Comparison of ENCODE assay signal across 9 cellular contexts in genomic region chr19:14515501-14516047, GRCh38. TPM values are rescaled to one million over a fixed set of nuclear protein-coding genes. Genes with fewer than 3 reads are reported as not detected.
DNase-seq lines count a peak whose midpoint lies in the region; ATAC-seq, FAIRE-seq and TF ChIP-seq lines count a peak whose summit lies in the region.
"Had no signal": no experiment of that assay in that cellular context is flagged by ENCODE, and none has a peak within 500 bp of the region (broad histone marks: within the 10 kb centered on the region; RNA-seq: fewer than 3 reads in every experiment).

No MANE protein-coding gene starts in this region.

- no peak for TF ChIP-seq EP300 in tibial nerve (IDR thresholded peaks at IDR 0.05)

- H3K9me3 Mint-ChIP-seq in activated naive CD4-positive, alpha-beta T cell treated with anti-CD3 and anti-CD28 coated beads for 36 hours: no peaks in the 10 kb centered on the region

- H3K4me3 Mint-ChIP-seq in activated naive CD4-positive, alpha-beta T cell treated with anti-CD3 and anti-CD28 coated beads for 36 hours: peak overlapping the region; percentile 89

- BruUV-seq in mammary epithelial cell (replicated peaks; lab: Mats Ljungman, UMichigan): no TSS peak

- H2BK15ac ChIP-seq in mesenchymal stem cell (ENCODE audit: low read depth, poor library complexity, severe bottlenecking): no peak overlapping the region

- H4K8ac ChIP-seq in mesenchymal stem cell (ENCODE audit: low read length): no peak overlapping the region

- H3K4me1 ChIP-seq in mammary epithelial cell (ENCODE audit: insufficient read depth, low read length): peaks cover 46% of the 10 kb centered on the region
- peaks cover 35% of the 10 kb centered on the region for H3K4me1 ChIP-seq in mesenchymal stem cell (ENCODE audit: control insufficient read depth, insufficient read depth, low read depth, low read length)
- H3K4me1 ChIP-seq in tibial nerve: peaks cover 2 to 53% (median 35%) of the 10 kb centered on the region in 4 donors

- no peak overlapping the region for H4K91ac ChIP-seq in mesenchymal stem cell (ENCODE audit: low read length)

- H3K9ac ChIP-seq in mammary epithelial cell (ENCODE audit: insufficient read depth, low read length): peak overlapping the region; percentile 95
- H3K9ac ChIP-seq in mesenchymal stem cell (ENCODE audit: low read length): peak overlapping the region; percentile 98

- peaks cover 6% of the 10 kb centered on the region for H4K20me1 ChIP-seq in mammary epithelial cell (ENCODE audit: insufficient read depth, low read length)

- H2BK5ac ChIP-seq in mesenchymal stem cell (ENCODE audit: low read depth, low read length, poor library complexity, severe bottlenecking): no peak overlapping the region

- dilution Hi-C loops in mammary epithelial cell (cut with HindIII; ENCODE audit: low sequenced_read_pairs): no loop called here

- H3K79me2 ChIP-seq in mammary epithelial cell (ENCODE audit: insufficient read depth, low read length): peaks cover 45% of the 10 kb centered on the region

- peak overlapping the region; percentile 83 for H3K27ac Mint-ChIP-seq in activated naive CD4-positive, alpha-beta T cell treated with anti-CD3 and anti-CD28 coated beads for 36 hours

- TF ChIP-seq CTCF in mammary epithelial cell (conservative IDR thresholded peaks at IDR 0.05 in 1 of 2, IDR thresholded peaks at IDR 0.05 in 1 of 2; ENCODE audit: extremely low read depth in 1 of 2, insufficient read depth in 1 of 2, low read depth in 1 of 2, low read length in 2 of 2) (no peak), tibial nerve (IDR thresholded peaks at IDR 0.05) (no peak), D721Med (IDR thresholded peaks at IDR 0.05; ENCODE audit: insufficient read depth, missing control alignments) (no peak)

- TF ChIP-seq POLR2A in tibial nerve (IDR thresholded peaks at IDR 0.05): no peak

- peaks cover 36% of the 10 kb centered on the region for H3K36me3 Mint-ChIP-seq in activated naive CD4-positive, alpha-beta T cell treated with anti-CD3 and anti-CD28 coated beads for 36 hours (ENCODE audit: low read depth)

- in situ Hi-C loops in mammary epithelial cell (cut with MboI; ENCODE audit: low sequenced_read_pairs in 2 of 2): no loop called here

- CTCF ChIA-PET in activated naive CD4-positive, alpha-beta T cell treated with anti-CD3 and anti-CD28 coated beads for 36 hours (lab: Charles Lee): interaction anchor here (0.6 to 1.2 kb wide), 4 partner anchors 10 to 37 kb away, joined by 3 to 5 read pairs (median 4); no protein-coding TSS in a partner anchor
- CTCF ChIA-PET in mammary epithelial cell (lab: Charles Lee; ENCODE audit: low non-redundant PET): interaction anchor here (0.6 kb wide), 1 partner anchor 19 kb away, joined by 4 read pairs; the partner anchor contains the start of gene GIPC1

- peak overlapping the region; percentile 81 to 94 (median 81) for H3K4me3 ChIP-seq in mammary epithelial cell (replicated peaks in 1 of 3; ENCODE audit: insufficient read depth in 1 of 3, low read depth in 2 of 3, low read length in 3 of 3)
- peak overlapping the region in 1 of 2 experiments; percentile 99 for H3K4me3 ChIP-seq in mesenchymal stem cell (ENCODE audit: insufficient read depth in 1 of 2, low read depth in 1 of 2, low read length in 2 of 2)
- peak overlapping the region in 3 of 4 donors; percentile 3 to 95 (median 89) for H3K4me3 ChIP-seq in tibial nerve

- H3K14ac ChIP-seq in mesenchymal stem cell (ENCODE audit: low read length in 2 of 2): no peak overlapping the region

- H3K18ac ChIP-seq in mesenchymal stem cell (ENCODE audit: low read depth in 1 of 2, low read length in 2 of 2): no peak overlapping the region

- H3K9me3 ChIP-seq in mammary epithelial cell (replicated peaks; ENCODE audit: insufficient read depth, low read length) (no peaks in the 10 kb centered on the region), mesenchymal stem cell (ENCODE audit: control insufficient read depth, low read length) (no peaks in the 10 kb centered on the region), tibial nerve (no peaks in the 10 kb centered on the region)

- intact Hi-C loops in activated naive CD4-positive, alpha-beta T cell treated with anti-CD3 and anti-CD28 coated beads for 36 hours (cut with micrococcal nuclease): loop anchor here (5.0 kb wide), 1 partner anchor 172 kb away; no protein-coding TSS in a partner anchor
- intact Hi-C loops in mammary epithelial cell (cut with micrococcal nuclease): loop anchor here (1.0 to 5.0 kb wide), 4 partner anchors 19 to 97 kb away; partner anchors contain the start of genes DDX39A and GIPC1

- H2BK120ac ChIP-seq in mesenchymal stem cell (ENCODE audit: low read depth, low read length): no peak overlapping the region

- H2AK5ac ChIP-seq in mesenchymal stem cell (ENCODE audit: low read length, severe bottlenecking): no peak overlapping the region

- H3K4ac ChIP-seq in mesenchymal stem cell (ENCODE audit: low read depth in 1 of 2, low read length in 2 of 2): no peak overlapping the region

- H2AFZ ChIP-seq in mammary epithelial cell (ENCODE audit: low read depth, low read length) (no peak overlapping the region), mesenchymal stem cell (ENCODE audit: low read depth, low read length) (no peak overlapping the region)

- peaks cover 7% of the 10 kb centered on the region for H3K79me1 ChIP-seq in mesenchymal stem cell (replicated peaks; ENCODE audit: low read length, poor library complexity, severe bottlenecking)

- no peak for DNase-seq in activated naive CD4-positive, alpha-beta T cell treated with anti-CD3 and anti-CD28 coated beads for 36 hours
- no peak for DNase-seq in activated naive CD4-positive, alpha-beta T cell (lab: John Stamatoyannopoulos, UW)
- DNase-seq in mammary epithelial cell (no peak), mesenchymal stem cell (no peak), tibial nerve (ENCODE audit: low spot score in 2 of 2) (no peak), GM03348 (ENCODE audit: low spot score) (no peak), D721Med (ENCODE audit: insufficient read length, low spot score) (no peak)

- H3K27me3 Mint-ChIP-seq in activated naive CD4-positive, alpha-beta T cell treated with anti-CD3 and anti-CD28 coated beads for 36 hours (ENCODE audit: low read depth): no peaks in the 10 kb centered on the region

- peaks cover 56% of the 10 kb centered on the region for H3K4me1 Mint-ChIP-seq in activated naive CD4-positive, alpha-beta T cell treated with anti-CD3 and anti-CD28 coated beads for 36 hours (ENCODE audit: low read depth)

- H3K23ac ChIP-seq in mesenchymal stem cell (ENCODE audit: low read length in 2 of 2): peak overlapping the region in 1 of 2 experiments; percentile 34

- H3K4me2 ChIP-seq in mammary epithelial cell (ENCODE audit: insufficient read depth, low read depth, low read length) (peak overlapping the region; percentile 91), mesenchymal stem cell (ENCODE audit: low read length, poor library complexity, severe bottlenecking) (no peak overlapping the region)

- FAIRE-seq in D721Med (lab: Jason Lieb, UNC): no peak
- FAIRE-seq: TTC549 had no signal

- 3% methylated on average over 8 of the region's 8 CpGs for WGBS in mammary epithelial cell (ENCODE audit: low coverage, missing lambda C conversion rate)
- 97% methylated on average over 5 of the region's 8 CpGs for WGBS in mesenchymal stem cell
- 60 to 77% methylated on average over 6 to 8 of the region's 8 CpGs for WGBS in tibial nerve, 2 donors

- H3K27ac ChIP-seq in mammary epithelial cell (ENCODE audit: insufficient read depth, low read depth, low read length): peak overlapping the region; percentile 92
- H3K27ac ChIP-seq in mesenchymal stem cell (ENCODE audit: low read length, poor library complexity, severe bottlenecking): no peak overlapping the region
- peak overlapping the region in 2 of 4 donors; percentile 100 for H3K27ac ChIP-seq in tibial nerve

- H3K27me3 ChIP-seq in mammary epithelial cell (ENCODE audit: insufficient read depth, low read length): no peaks in the 10 kb centered on the region
- H3K27me3 ChIP-seq in mesenchymal stem cell (ENCODE audit: control insufficient read depth in 1 of 2, insufficient read depth in 1 of 2, low read length in 2 of 2): no peaks in the 10 kb centered on the region
- H3K27me3 ChIP-seq in tibial nerve: no peaks in the 10 kb centered on the region

- H2BK12ac ChIP-seq in mesenchymal stem cell (ENCODE audit: low read length in 2 of 2): no peak overlapping the region

- ATAC-seq in GM18870 (IDR thresholded peaks at IDR 0.05; ENCODE audit: unreplicated experiment): no peak

- H3K36me3 ChIP-seq in mammary epithelial cell (ENCODE audit: insufficient read depth, low read length): peaks cover 19% of the 10 kb centered on the region
- peaks cover 32 to 39% of the 10 kb centered on the region in 2 experiments for H3K36me3 ChIP-seq in mesenchymal stem cell (ENCODE audit: control insufficient read depth in 1 of 2, insufficient read depth in 2 of 2, low read depth in 1 of 2, low read length in 2 of 2)
- H3K36me3 ChIP-seq in tibial nerve: peaks cover 0 to 31% (median 18%) of the 10 kb centered on the region in 3 donors

RNA-seq across cellular contexts. Expression of gene DNAJB1, which starts 2.6 kb away (rescaled TPM):
- total RNA-seq in activated naive CD4-positive, alpha-beta T cell treated with anti-CD3 and anti-CD28 coated beads for 36 hours: 10 to 100 TPM; 48.1 to 49.5 TPM
- total RNA-seq in mammary epithelial cell: 100 to 1,000 TPM; 133 to 182 TPM
- 176 TPM for polyA plus RNA-seq in mammary epithelial cell
- polyA minus RNA-seq in mammary epithelial cell: 261 TPM
- polyA plus RNA-seq in mesenchymal stem cell (2013, experiment 1 of 2): 59.4 TPM
- polyA plus RNA-seq in mesenchymal stem cell (2013, experiment 2 of 2): 60.1 TPM
- 100 to 1,000 TPM in 1 of 4 donors, 10 to 100 TPM in 3; 48.9 to 132 (median 73.9) TPM for total RNA-seq in tibial nerve

RNA-seq across cellular contexts. Expression of gene TECR, which starts 13.8 kb away (rescaled TPM):
- 100 to 1,000 TPM; 102 to 105 TPM for total RNA-seq in activated naive CD4-positive, alpha-beta T cell treated with anti-CD3 and anti-CD28 coated beads for 36 hours
- total RNA-seq in mammary epithelial cell: 100 to 1,000 TPM in 1 of 2 donors, 10 to 100 TPM in 1; 68.0 to 168 TPM
- 245 TPM for polyA plus RNA-seq in mammary epithelial cell
- 522 TPM for polyA minus RNA-seq in mammary epithelial cell
- polyA plus RNA-seq in mesenchymal stem cell (2013, experiment 1 of 2): 136 TPM
- polyA plus RNA-seq in mesenchymal stem cell (2013, experiment 2 of 2): 131 TPM
- 10 to 100 TPM; 33.1 to 55.1 (median 43.6) TPM for total RNA-seq in tibial nerve

RNA-seq across cellular contexts. Expression of gene GIPC1, which starts 19.6 kb away (rescaled TPM):
- 10 to 100 TPM; 15.4 to 16.5 TPM for total RNA-seq in activated naive CD4-positive, alpha-beta T cell treated with anti-CD3 and anti-CD28 coated beads for 36 hours
- total RNA-seq in mammary epithelial cell: 100 to 1,000 TPM; 186 to 190 TPM
- 157 TPM for polyA plus RNA-seq in mammary epithelial cell
- 60.3 TPM for polyA minus RNA-seq in mammary epithelial cell
- polyA plus RNA-seq in mesenchymal stem cell (2013, experiment 1 of 2): 120 TPM
- 116 TPM for polyA plus RNA-seq in mesenchymal stem cell (2013, experiment 2 of 2)
- total RNA-seq in tibial nerve: 100 to 1,000 TPM in 3 of 4 donors, 10 to 100 TPM in 1; 61.8 to 122 (median 113) TPM

RNA-seq across cellular contexts. Expression of gene PTGER1, which starts 40.4 kb away (rescaled TPM):
- not detected for total RNA-seq in activated naive CD4-positive, alpha-beta T cell treated with anti-CD3 and anti-CD28 coated beads for 36 hours
- total RNA-seq in mammary epithelial cell (under 1 TPM; 0.56 to 0.83 TPM), tibial nerve (1 to 10 TPM in 3 of 4 donors, under 1 TPM in 1; 0.90 to 5.9 (median 3.5) TPM)
- polyA plus RNA-seq in mammary epithelial cell: not detected
- polyA minus RNA-seq in mammary epithelial cell: not detected
- polyA plus RNA-seq in mesenchymal stem cell (2013, experiment 1 of 2): 1.2 TPM
- polyA plus RNA-seq in mesenchymal stem cell (2013, experiment 2 of 2): 1.3 TPM

RNA-seq across cellular contexts. Expression of gene NDUFB7, which starts 56.3 kb away (rescaled TPM):
- 100 to 1,000 TPM; 117 to 123 TPM for total RNA-seq in activated naive CD4-positive, alpha-beta T cell treated with anti-CD3 and anti-CD28 coated beads for 36 hours
- 100 to 1,000 TPM; 142 to 177 TPM for total RNA-seq in mammary epithelial cell
- 246 TPM for polyA plus RNA-seq in mammary epithelial cell
- 15.7 TPM for polyA minus RNA-seq in mammary epithelial cell
- polyA plus RNA-seq in mesenchymal stem cell (2013, experiment 1 of 2): 220 TPM
- polyA plus RNA-seq in mesenchymal stem cell (2013, experiment 2 of 2): 213 TPM
- 100 to 1,000 TPM; 315 to 444 (median 398) TPM for total RNA-seq in tibial nerve
